Comparison of ENCODE assay signal across 33 cellular contexts in the genomic region with DNA sequence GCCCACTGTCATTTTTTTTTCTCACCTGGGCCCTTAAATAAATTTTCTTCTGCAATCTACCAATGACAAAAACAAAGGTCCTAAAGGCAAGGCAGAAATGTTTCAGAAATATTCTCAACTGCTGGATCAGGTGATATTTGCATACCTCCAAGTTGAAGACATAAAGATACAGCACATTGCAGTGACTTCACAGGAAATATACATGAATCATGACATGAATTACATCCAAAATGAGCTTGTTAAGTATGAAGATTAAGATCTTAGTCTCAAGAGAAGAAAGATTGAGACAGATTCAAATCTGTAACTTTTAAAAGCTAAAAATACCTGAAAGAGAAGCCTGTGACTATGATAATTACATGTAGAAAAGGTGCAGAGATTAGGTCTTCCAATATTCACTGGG.
A peak's percentile ranks its signal among the peaks of the same experiment; 100 is the strongest.
DNase-seq lines count a peak whose midpoint lies in the region; ATAC-seq and TF ChIP-seq lines count a peak whose summit lies in the region.
"Had no signal": no experiment of that assay in that cellular context is flagged by ENCODE, and none has a peak within 500 bp of the region (broad histone marks: within the 10 kb centered on the region; RNA-seq: fewer than 3 reads in every experiment).

No MANE protein-coding gene starts in this region.

- H3K36me3 ChIP-seq in KMS-11 (ENCODE audit: insufficient read depth) (no peaks in the 10 kb centered on the region), adipocyte (ENCODE audit: control insufficient read depth, insufficient read depth, low read length, severe bottlenecking) (no peaks in the 10 kb centered on the region)
- H3K36me3 ChIP-seq: HAP-1, SJCRH30, WERI-Rb-1 had no signal

- peak; percentile 45 for DNase-seq in EH (ENCODE audit: low read depth)
- peak; percentile 32 for DNase-seq in adipocyte (ENCODE audit: low read depth)
- peak; percentile 20 for DNase-seq in fibroblast of mammary gland (ENCODE audit: low read depth)
- DNase-seq in NCI-H2171 treated with DMSO at 0.1 percent for 48 hours (lab: John Stamatoyannopoulos, UW) = no peak
- DNase-seq in natural killer cell treated with Interleukin-12 subunit alpha and Interleukin-12 subunit beta and Interleukin-15 and Interleukin-18, amount 100 ng/mL, for 72 hours (ENCODE audit: low spot score) = no peak
- DNase-seq: activated CD4-positive, alpha-beta T cell treated with anti-CD3 and anti-CD28 coated beads for 48 hours; amygdala; CD4-positive, alpha-beta T cell; cortex of kidney; DMS79 treated with DMSO at 0.1 percent for 48 hours; effector memory CD8-positive, alpha-beta T cell; hypothalamus; left colon; NCI-H1930; NCI-H526; Peyer's patch; psoas muscle; SJCRH30; stimulated activated CD4-positive, alpha-beta T cell treated with anti-CD3 and anti-CD28 coated beads, Interleukin-15, amount 100 ng/mL, for 24 hours; stimulated activated CD4-positive, alpha-beta T cell treated with anti-CD3 and anti-CD28 coated beads, Interleukin-4, amount 100 ng/mL, for 4 hours; SW 1271; WERI-Rb-1 had no signal

- H3K27me3 Mint-ChIP-seq in natural killer cell treated with Interleukin-12 subunit alpha and Interleukin-12 subunit beta and Interleukin-15 and Interleukin-18, amount 100 ng/mL, for 72 hours = peaks cover 0 to 19% of the 10 kb centered on the region in 2 donors
- H3K27me3 Mint-ChIP-seq: CD4-positive, alpha-beta T cell; effector memory CD8-positive, alpha-beta T cell; IgD-negative memory B cell had no signal

- peak overlapping the region; percentile 52 for H3K27ac ChIP-seq in KMS-11
- H3K27ac ChIP-seq: esophagus muscularis mucosa, gastroesophageal sphincter, Peyer's patch, psoas muscle, SJCRH30, WERI-Rb-1 had no signal

- H3K4me3 ChIP-seq in KMS-11 (IDR thresholded peaks at IDR 0.05; ENCODE audit: insufficient read depth, low read depth, low read length) (no peak overlapping the region), adipocyte (ENCODE audit: low read length) (no peak overlapping the region), fibroblast of mammary gland (ENCODE audit: control insufficient read depth, low read depth, low read length) (no peak overlapping the region)
- H3K4me3 ChIP-seq: esophagus muscularis mucosa, gastroesophageal sphincter, HAP-1, Peyer's patch, psoas muscle, SJCRH30, tibial nerve had no signal

- H3K27me3 ChIP-seq in KMS-11 (ENCODE audit: insufficient read depth, low read depth) (no peaks in the 10 kb centered on the region), adipocyte (replicated peaks; ENCODE audit: control insufficient read depth, insufficient read depth, low read length) (no peaks in the 10 kb centered on the region)
- H3K27me3 ChIP-seq: esophagus muscularis mucosa, gastroesophageal sphincter, Peyer's patch, SJCRH30, tibial nerve had no signal

- H3K4me3 Mint-ChIP-seq in natural killer cell treated with Interleukin-12 subunit alpha and Interleukin-12 subunit beta and Interleukin-15 and Interleukin-18, amount 100 ng/mL, for 72 hours = no peak overlapping the region
- H3K4me3 Mint-ChIP-seq: activated naive CD4-positive, alpha-beta T cell treated with anti-CD3 and anti-CD28 coated beads, Interleukin-2, amount 50 U/mL, for 24 hours; CD4-positive, alpha-beta T cell; effector memory CD8-positive, alpha-beta T cell; IgD-negative memory B cell; nephron had no signal

- no peak for ATAC-seq in HG02623 (IDR thresholded peaks at IDR 0.05; ENCODE audit: unreplicated experiment)
- ATAC-seq in GM21367 (IDR thresholded peaks at IDR 0.05; ENCODE audit: unreplicated experiment) = no peak
- no peak for ATAC-seq in natural killer cell treated with Interleukin-12 subunit alpha and Interleukin-12 subunit beta and Interleukin-15 and Interleukin-18, amount 100 ng/mL, for 72 hours
- ATAC-seq: effector memory CD8-positive, alpha-beta T cell; gastroesophageal sphincter; psoas muscle had no signal

- H3K9ac ChIP-seq in KMS-11 (no peak overlapping the region), adipocyte (ENCODE audit: low read length) (no peak overlapping the region)

- H4K20me1 ChIP-seq in KMS-11 (ENCODE audit: insufficient read depth) = no peaks in the 10 kb centered on the region

- TF ChIP-seq CTCF in KMS-11 (conservative IDR thresholded peaks at IDR 0.05; ENCODE audit: low read depth, low read length) (no peak), fibroblast of mammary gland (conservative IDR thresholded peaks at IDR 0.05; ENCODE audit: control insufficient read depth, insufficient read depth, low read depth, low read length) (no peak)

- H3K9me3 Mint-ChIP-seq in natural killer cell treated with Interleukin-12 subunit alpha and Interleukin-12 subunit beta and Interleukin-15 and Interleukin-18, amount 100 ng/mL, for 72 hours = no peaks in the 10 kb centered on the region
- H3K9me3 Mint-ChIP-seq: activated naive CD4-positive, alpha-beta T cell treated with anti-CD3 and anti-CD28 coated beads, Interleukin-2, amount 50 U/mL, for 24 hours; activated T-helper 2 cell treated with anti-CD3 and anti-CD28 coated beads, Interferon-gamma antibody, Interleukin-2, Interleukin-4, amounts not matched to agents 10 μg/mL and 5 μg/mL and 100 μg/mL, durations not matched to agents 14 hours and 24 hours and 36 hours; CD4-positive, alpha-beta T cell; effector memory CD8-positive, alpha-beta T cell; nephron had no signal

- H3K27ac Mint-ChIP-seq in natural killer cell treated with Interleukin-12 subunit alpha and Interleukin-12 subunit beta and Interleukin-15 and Interleukin-18, amount 100 ng/mL, for 72 hours = no peak overlapping the region
- H3K27ac Mint-ChIP-seq: activated naive CD4-positive, alpha-beta T cell treated with anti-CD3 and anti-CD28 coated beads, Interleukin-2, amount 50 U/mL, for 24 hours; activated T-helper 2 cell treated with anti-CD3 and anti-CD28 coated beads, Interferon-gamma antibody, Interleukin-2, Interleukin-4, amounts not matched to agents 10 μg/mL and 5 μg/mL and 100 μg/mL, durations not matched to agents 14 hours and 24 hours and 36 hours; CD4-positive, alpha-beta T cell; IgD-negative memory B cell; nephron had no signal

- H3K79me2 ChIP-seq in KMS-11 (ENCODE audit: insufficient read depth, low read depth) = no peaks in the 10 kb centered on the region

- no peak overlapping the region for H2AFZ ChIP-seq in KMS-11 (ENCODE audit: low read depth)

- H3K4me1 Mint-ChIP-seq in natural killer cell treated with Interleukin-12 subunit alpha and Interleukin-12 subunit beta and Interleukin-15 and Interleukin-18, amount 100 ng/mL, for 72 hours (ENCODE audit: low read depth in 2 of 2) = peaks cover 7 to 14% of the 10 kb centered on the region in 2 donors
- H3K4me1 Mint-ChIP-seq: activated naive CD4-positive, alpha-beta T cell treated with anti-CD3 and anti-CD28 coated beads, Interleukin-2, amount 50 U/mL, for 24 hours; IgD-negative memory B cell had no signal

- peak overlapping the region; percentile 78 for H3K4me2 ChIP-seq in KMS-11

- peaks cover 41% of the 10 kb centered on the region for H3K4me1 ChIP-seq in KMS-11 (ENCODE audit: low read depth, poor library complexity, severe bottlenecking)
- peaks cover 9% of the 10 kb centered on the region for H3K4me1 ChIP-seq in adipocyte (ENCODE audit: control insufficient read depth, insufficient read depth, low read length)
- H3K4me1 ChIP-seq: Peyer's patch, psoas muscle, SJCRH30 had no signal

- no peaks in the 10 kb centered on the region for H3K9me3 ChIP-seq in adipocyte (ENCODE audit: control insufficient read depth, low read length)
- H3K9me3 ChIP-seq: esophagus muscularis mucosa, gastroesophageal sphincter, HAP-1, Peyer's patch, psoas muscle, SJCRH30, tibial nerve had no signal

- no peaks in the 10 kb centered on the region for H3K36me3 Mint-ChIP-seq in natural killer cell treated with Interleukin-12 subunit alpha and Interleukin-12 subunit beta and Interleukin-15 and Interleukin-18, amount 100 ng/mL, for 72 hours
- H3K36me3 Mint-ChIP-seq: activated naive CD4-positive, alpha-beta T cell treated with anti-CD3 and anti-CD28 coated beads, Interleukin-2, amount 50 U/mL, for 24 hours; IgD-negative memory B cell had no signal

Comparison
In these comparisons a context has a peak if more than half of its experiments do, and no peak if none do; other contexts are left out.
1. DNase-seq: peak in EH (single experiment), adipocyte (single experiment) and fibroblast of mammary gland (single experiment); none in NCI-H2171 treated with DMSO at 0.1 percent for 48 hours (single experiment) and natural killer cell treated with Interleukin-12 subunit alpha and Interleukin-12 subunit beta and Interleukin-15 and Interleukin-18, amount 100 ng/mL, for 72 hours (single experiment).